3 cellular contexts compared by ENCODE assay signal in the genomic region with DNA sequence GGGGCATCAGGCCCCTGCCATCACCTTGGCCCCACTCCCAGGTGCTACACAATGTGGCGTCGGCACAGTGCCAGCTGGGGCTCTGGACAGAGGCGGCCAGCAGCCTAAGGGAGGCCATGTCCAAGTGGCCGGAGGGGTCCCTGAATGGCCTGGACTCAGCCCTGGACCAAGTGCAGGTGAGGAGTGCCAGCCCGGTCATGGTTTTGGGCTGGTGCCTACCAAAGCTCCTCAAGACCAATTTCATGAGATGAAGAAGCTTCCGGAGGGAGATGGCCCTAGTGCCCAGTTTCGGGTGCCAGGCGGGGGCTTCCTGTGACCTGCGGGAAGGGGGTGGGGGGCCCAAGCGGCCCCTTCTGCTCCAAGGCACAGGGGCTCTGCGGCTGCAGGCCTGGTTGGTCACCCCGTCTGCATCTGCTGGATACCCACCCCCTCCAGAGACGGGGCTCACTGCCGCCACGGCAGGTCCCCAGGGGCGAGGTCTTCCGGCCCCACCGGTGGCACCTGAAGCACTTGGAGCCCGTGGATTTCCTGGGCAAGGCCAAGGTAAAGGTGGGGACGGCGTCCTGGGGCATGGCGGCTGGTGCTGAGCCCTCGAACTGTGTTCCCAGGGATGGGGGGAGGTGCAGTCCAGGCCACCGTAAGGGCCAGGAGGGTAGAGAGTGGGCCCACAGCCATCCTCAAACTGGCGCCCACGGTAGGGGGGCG.
TF ChIP-seq lines count a peak whose summit lies in the region.

No MANE protein-coding gene starts in this region.

TF ChIP-seq in HEK293, 187 proteins besides CTCF, POLR2A, EP300 and RAD21:
- TF ChIP-seq, protein P1, sequence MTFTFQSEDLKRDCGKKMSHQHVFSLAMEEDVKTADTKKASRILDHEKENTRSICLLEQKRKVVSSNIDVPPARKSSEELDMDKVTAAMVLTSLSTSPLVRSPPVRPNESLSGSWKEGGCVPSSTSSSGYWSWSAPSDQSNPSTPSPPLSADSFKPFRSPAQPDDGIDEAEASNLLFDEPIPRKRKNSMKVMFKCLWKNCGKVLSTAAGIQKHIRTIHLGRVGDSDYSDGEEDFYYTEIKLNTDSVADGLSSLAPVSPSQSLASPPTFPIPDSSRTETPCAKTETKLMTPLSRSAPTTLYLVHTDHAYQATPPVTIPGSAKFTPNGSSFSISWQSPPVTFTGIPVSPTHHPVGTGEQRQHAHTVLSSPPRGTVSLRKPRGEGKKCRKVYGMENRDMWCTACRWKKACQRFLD (tag by site-specific recombination; IDR thresholded peaks at IDR 0.05), result no peak
- TF ChIP-seq HIC1 (tag by site-specific recombination; IDR thresholded peaks at IDR 0.05) (peak; percentile 67; the same call in 1 of the 2 replicates), ZNF830 (tag by site-specific recombination; IDR thresholded peaks at IDR 0.05; ENCODE audit: low read depth) (no peak), ZFHX2 (tag by site-specific recombination; conservative IDR thresholded peaks at IDR 0.05) (0 out of 2 replicates have a peak, but pooled peaks have one; percentile 17), ZBTB8A (tag by site-specific recombination; IDR thresholded peaks at IDR 0.05) (peak; percentile 53; the same call in 1 of the 2 replicates), ZNF341 (tag by site-specific recombination; IDR thresholded peaks at IDR 0.05; ENCODE audit: low read depth) (0 out of 2 replicates have a peak, but pooled peaks have one; percentile 25), ZNF280D (tag by site-specific recombination; IDR thresholded peaks at IDR 0.05) (no peak)

TF ChIP-seq in GM12878, 131 proteins besides CTCF, POLR2A, EP300 and RAD21 (continues in another document):
- TF ChIP-seq, protein P2, sequence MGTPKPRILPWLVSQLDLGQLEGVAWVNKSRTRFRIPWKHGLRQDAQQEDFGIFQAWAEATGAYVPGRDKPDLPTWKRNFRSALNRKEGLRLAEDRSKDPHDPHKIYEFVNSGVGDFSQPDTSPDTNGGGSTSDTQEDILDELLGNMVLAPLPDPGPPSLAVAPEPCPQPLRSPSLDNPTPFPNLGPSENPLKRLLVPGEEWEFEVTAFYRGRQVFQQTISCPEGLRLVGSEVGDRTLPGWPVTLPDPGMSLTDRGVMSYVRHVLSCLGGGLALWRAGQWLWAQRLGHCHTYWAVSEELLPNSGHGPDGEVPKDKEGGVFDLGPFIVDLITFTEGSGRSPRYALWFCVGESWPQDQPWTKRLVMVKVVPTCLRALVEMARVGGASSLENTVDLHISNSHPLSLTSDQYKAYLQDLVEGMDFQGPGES (IDR thresholded peaks at IDR 0.05), result no peak
- no peak for TF ChIP-seq SMC3 (IDR thresholded peaks at IDR 0.05; ENCODE audit: borderline replicate concordance, low read length)
- no peak for TF ChIP-seq EZH2 (IDR thresholded peaks at IDR 0.05; ENCODE audit: borderline replicate concordance, control insufficient read depth, low read depth, low read length)
- no peak for TF ChIP-seq RBBP5 (conservative IDR thresholded peaks at IDR 0.05)
- no peak for TF ChIP-seq JUNB (IDR thresholded peaks at IDR 0.05)
- TF ChIP-seq HDAC6 (IDR thresholded peaks at IDR 0.05; ENCODE audit: unreplicated experiment), result no peak
- TF ChIP-seq, protein P3, sequence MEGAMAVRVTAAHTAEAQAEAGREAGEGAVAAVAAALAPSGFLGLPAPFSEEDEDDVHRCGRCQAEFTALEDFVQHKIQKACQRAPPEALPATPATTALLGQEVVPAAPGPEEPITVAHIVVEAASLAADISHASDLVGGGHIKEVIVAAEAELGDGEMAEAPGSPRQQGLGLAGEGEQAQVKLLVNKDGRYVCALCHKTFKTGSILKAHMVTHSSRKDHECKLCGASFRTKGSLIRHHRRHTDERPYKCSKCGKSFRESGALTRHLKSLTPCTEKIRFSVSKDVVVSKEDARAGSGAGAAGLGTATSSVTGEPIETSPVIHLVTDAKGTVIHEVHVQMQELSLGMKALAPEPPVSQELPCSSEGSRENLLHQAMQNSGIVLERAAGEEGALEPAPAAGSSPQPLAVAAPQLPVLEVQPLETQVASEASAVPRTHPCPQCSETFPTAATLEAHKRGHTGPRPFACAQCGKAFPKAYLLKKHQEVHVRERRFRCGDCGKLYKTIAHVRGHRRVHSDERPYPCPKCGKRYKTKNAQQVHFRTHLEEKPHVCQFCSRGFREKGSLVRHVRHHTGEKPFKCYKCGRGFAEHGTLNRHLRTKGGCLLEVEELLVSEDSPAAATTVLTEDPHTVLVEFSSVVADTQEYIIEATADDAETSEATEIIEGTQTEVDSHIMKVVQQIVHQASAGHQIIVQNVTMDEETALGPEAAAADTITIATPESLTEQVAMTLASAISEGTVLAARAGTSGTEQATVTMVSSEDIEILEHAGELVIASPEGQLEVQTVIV (IDR thresholded peaks at IDR 0.05; ENCODE audit: borderline replicate concordance, partially characterized antibody), result no peak
- no peak for TF ChIP-seq CUX1 (IDR thresholded peaks at IDR 0.05; ENCODE audit: insufficient replicate concordance, low read depth, low read length)
- no peak for TF ChIP-seq DPF2 (IDR thresholded peaks at IDR 0.05)
- TF ChIP-seq BMI1 (IDR thresholded peaks at IDR 0.05; ENCODE audit: borderline replicate concordance), result no peak
- no peak for TF ChIP-seq KLF5 (IDR thresholded peaks at IDR 0.05; ENCODE audit: partially characterized antibody)
- TF ChIP-seq SIN3A (IDR thresholded peaks at IDR 0.05; ENCODE audit: low read depth, low read length), result no peak
- TF ChIP-seq ZNF207 (IDR thresholded peaks at IDR 0.05; ENCODE audit: borderline replicate concordance), result no peak
- no peak for TF ChIP-seq BACH1 (IDR thresholded peaks at IDR 0.05; ENCODE audit: borderline replicate concordance)
- no peak for TF ChIP-seq TCF12 (IDR thresholded peaks at IDR 0.05; ENCODE audit: low read depth, low read length)

TF ChIP-seq in GM12891, 5 proteins besides CTCF, POLR2A, EP300 and RAD21:
- TF ChIP-seq SPI1 (IDR thresholded peaks at IDR 0.05; ENCODE audit: low read depth, low read length) (no peak), POU2F2 (IDR thresholded peaks at IDR 0.05; ENCODE audit: low read depth, low read length) (no peak), TAF1 (IDR thresholded peaks at IDR 0.05; ENCODE audit: low read depth, low read length) (no peak), POLR2AphosphoS5 (IDR thresholded peaks at IDR 0.05; ENCODE audit: low read depth, low read length) (no peak), PAX5 (IDR thresholded peaks at IDR 0.05; ENCODE audit: insufficient read depth, low read length, severe bottlenecking) (no peak)
